20 cellular contexts compared by ENCODE assay signal in the genomic region with DNA sequence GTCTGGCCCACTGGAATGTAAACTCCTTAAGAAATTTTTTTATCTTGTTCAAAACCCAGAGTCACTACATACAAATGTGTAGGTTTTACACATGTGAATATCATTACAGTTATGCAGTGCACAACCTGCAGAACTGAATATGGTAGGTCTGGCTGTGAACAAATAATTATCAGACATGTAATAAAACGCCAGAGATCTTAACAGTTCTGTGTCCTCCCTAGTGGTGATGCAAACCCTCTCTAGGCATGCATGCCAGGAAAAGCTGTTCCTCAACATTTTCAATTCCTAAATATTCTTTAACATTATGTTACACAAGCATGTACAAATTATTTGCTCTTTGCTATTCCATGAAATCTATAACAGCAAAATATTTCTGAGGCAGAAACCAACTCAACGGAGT.
"Had no signal": no experiment of that assay in that cellular context is flagged by ENCODE, and none has a peak within 500 bp of the region (broad histone marks: within the 10 kb centered on the region; RNA-seq: fewer than 3 reads in every experiment).

No MANE protein-coding gene starts in this region.

- H3K27ac ChIP-seq: lower lobe of right lung, tibial artery had no signal

- H3K36me3 ChIP-seq: lower lobe of right lung, tibial artery had no signal

- H3K36me3 Mint-ChIP-seq: stimulated activated effector memory CD8-positive, alpha-beta T cell treated with anti-CD3 and anti-CD28 coated beads, Interleukin-12 subunit alpha, Interleukin-12 subunit beta, amount 100 ng/mL, for 72 hours had no signal

- H3K9me3 ChIP-seq: tibial artery had no signal

- H3K4me1 ChIP-seq: lower lobe of right lung had no signal

- DNase-seq: activated CD8-positive, alpha-beta memory T cell treated with anti-CD3 and anti-CD28 coated beads for 24 hours; activated CD8-positive, alpha-beta memory T cell treated with anti-CD3 and anti-CD28 coated beads, Interleukin-2, amount 50 U/mL, for 4 hours; activated naive CD4-positive, alpha-beta T cell; activated T-cell treated with anti-CD3 and anti-CD28 coated beads, Interleukin-2, amount 50 U/mL, for 24 hours; amygdala; effector memory CD4-positive, alpha-beta T cell; lower lobe of right lung; naive B cell; stimulated activated CD4-positive, alpha-beta T cell treated with anti-CD3 and anti-CD28 coated beads, Interleukin-1b, Interleukin-23, amount 100 ng/mL, for 48 hours; stimulated activated naive CD8-positive, alpha-beta T cell treated with anti-CD3 and anti-CD28 coated beads, Interleukin-15, amount 100 ng/mL, for 72 hours; T1000; tibial artery had no signal

- H3K4me3 ChIP-seq: lower lobe of right lung, tibial artery had no signal

- H3K27me3 ChIP-seq: tibial artery had no signal

- H3K4me3 Mint-ChIP-seq: activated naive CD8-positive, alpha-beta T cell; activated T-cell treated with anti-CD3 and anti-CD28 coated beads, Interleukin-2, amount 50 U/mL, for 24 hours; naive B cell; neural crest cell; stimulated activated effector memory CD8-positive, alpha-beta T cell treated with anti-CD3 and anti-CD28 coated beads, Interleukin-12 subunit alpha, Interleukin-12 subunit beta, amount 100 ng/mL, for 72 hours; stimulated activated naive CD8-positive, alpha-beta T cell treated with anti-CD3 and anti-CD28 coated beads, Interleukin-15, amount 100 ng/mL, for 72 hours; T-helper 1 cell treated with Interleukin-12 subunit alpha and Interleukin-12 subunit beta and Interleukin-4 antibody, amounts not matched to agents 30 μg/mL and 1 μg/mL, for 36 hours; WTC11 had no signal

- H3K27ac Mint-ChIP-seq: activated naive CD8-positive, alpha-beta T cell; activated T-cell treated with anti-CD3 and anti-CD28 coated beads, Interleukin-2, amount 50 U/mL, for 24 hours; activated T-helper 2 cell treated with anti-CD3 and anti-CD28 coated beads, Interferon-gamma antibody, Interleukin-2, Interleukin-4, amounts not matched to agents 10 μg/mL and 5 μg/mL and 100 μg/mL, durations not matched to agents 14 hours and 24 hours and 36 hours; naive B cell; progenitor cell of endocrine pancreas; stimulated activated effector memory CD8-positive, alpha-beta T cell treated with anti-CD3 and anti-CD28 coated beads, Interleukin-12 subunit alpha, Interleukin-12 subunit beta, amount 100 ng/mL, for 72 hours; T-helper 1 cell treated with Interleukin-12 subunit alpha and Interleukin-12 subunit beta and Interleukin-4 antibody, amounts not matched to agents 30 μg/mL and 1 μg/mL, for 36 hours; WTC11 had no signal

- ATAC-seq: left lobe of liver; lower lobe of right lung; stimulated activated effector memory CD8-positive, alpha-beta T cell treated with anti-CD3 and anti-CD28 coated beads, Interleukin-12 subunit alpha, Interleukin-12 subunit beta, amount 100 ng/mL, for 72 hours; stimulated activated naive CD8-positive, alpha-beta T cell treated with anti-CD3 and anti-CD28 coated beads, Interleukin-15, amount 100 ng/mL, for 72 hours; WTC11 had no signal

- H3K27me3 Mint-ChIP-seq: activated naive CD8-positive, alpha-beta T cell; activated T-cell treated with anti-CD3 and anti-CD28 coated beads, Interleukin-2, amount 50 U/mL, for 24 hours; naive B cell; progenitor cell of endocrine pancreas; stimulated activated naive CD8-positive, alpha-beta T cell treated with anti-CD3 and anti-CD28 coated beads, Interleukin-15, amount 100 ng/mL, for 72 hours had no signal

- H3K4me1 Mint-ChIP-seq: stimulated activated effector memory CD8-positive, alpha-beta T cell treated with anti-CD3 and anti-CD28 coated beads, Interleukin-12 subunit alpha, Interleukin-12 subunit beta, amount 100 ng/mL, for 72 hours; stimulated activated naive CD8-positive, alpha-beta T cell treated with anti-CD3 and anti-CD28 coated beads, Interleukin-15, amount 100 ng/mL, for 72 hours had no signal
